Comparison of ENCODE assay signal across 1 cellular context in the genomic region with DNA sequence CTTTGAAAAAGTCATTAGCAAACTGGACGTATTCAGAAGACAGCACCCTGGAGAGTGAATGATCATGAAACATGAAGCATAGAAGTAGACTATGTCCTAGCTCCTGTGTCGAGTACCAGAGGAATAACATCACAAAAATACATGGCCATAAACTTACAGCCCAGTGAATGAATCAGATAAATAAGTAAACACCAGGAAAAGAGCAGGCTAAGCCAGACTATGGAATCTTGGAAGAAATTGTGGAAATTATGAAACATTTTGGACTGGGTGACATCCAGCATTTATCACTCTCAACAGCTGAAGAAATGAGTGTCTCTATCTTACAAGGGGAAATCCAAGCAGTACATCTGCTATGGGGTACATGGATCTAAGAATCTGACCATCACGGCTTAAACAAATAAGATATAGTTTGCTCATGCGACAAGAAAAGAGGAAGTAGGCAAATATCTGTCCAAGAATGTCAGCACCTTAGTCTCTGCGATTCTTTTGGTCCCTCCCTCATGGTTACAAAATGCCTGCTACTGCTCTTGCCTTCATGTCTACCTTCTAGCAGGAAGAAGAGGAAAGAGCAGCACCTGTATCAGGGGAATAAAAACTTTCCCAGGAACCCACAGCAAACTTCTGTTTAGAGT.
TF ChIP-seq lines count a peak whose summit lies in the region.

No MANE protein-coding gene starts in this region.

TF ChIP-seq in SK-N-SH, 30 proteins besides CTCF, POLR2A, EP300 and RAD21 (continued from another document):
- TF ChIP-seq, protein P1, sequence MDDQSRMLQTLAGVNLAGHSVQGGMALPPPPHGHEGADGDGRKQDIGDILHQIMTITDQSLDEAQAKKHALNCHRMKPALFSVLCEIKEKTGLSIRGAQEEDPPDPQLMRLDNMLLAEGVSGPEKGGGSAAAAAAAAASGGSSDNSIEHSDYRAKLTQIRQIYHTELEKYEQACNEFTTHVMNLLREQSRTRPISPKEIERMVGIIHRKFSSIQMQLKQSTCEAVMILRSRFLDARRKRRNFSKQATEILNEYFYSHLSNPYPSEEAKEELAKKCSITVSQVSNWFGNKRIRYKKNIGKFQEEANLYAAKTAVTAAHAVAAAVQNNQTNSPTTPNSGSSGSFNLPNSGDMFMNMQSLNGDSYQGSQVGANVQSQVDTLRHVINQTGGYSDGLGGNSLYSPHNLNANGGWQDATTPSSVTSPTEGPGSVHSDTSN (IDR thresholded peaks at IDR 0.05): no peak
- TF ChIP-seq YY1 (IDR thresholded peaks at IDR 0.05; ENCODE audit: low read depth) (no peak), CHD2 (IDR thresholded peaks at IDR 0.05; ENCODE audit: low read length, partially characterized antibody) (no peak)
